1 cellular context compared by ENCODE assay signal in the genomic region with DNA sequence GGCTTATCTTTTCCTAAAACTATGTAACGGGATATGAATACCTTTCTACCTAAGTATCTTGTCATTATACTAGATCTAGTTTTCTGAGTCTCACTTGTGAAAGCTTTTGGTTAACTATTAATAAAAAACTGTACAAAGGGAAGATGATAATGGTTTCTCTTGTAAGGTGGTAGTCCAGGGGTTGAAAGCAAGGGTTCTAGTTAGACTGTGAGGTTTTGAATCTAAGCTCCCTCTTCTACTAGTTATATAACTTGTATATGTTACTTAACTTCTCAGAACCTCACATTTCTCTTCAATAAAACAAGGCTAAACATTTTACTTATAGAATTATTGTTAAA.
TF ChIP-seq lines count a peak whose summit lies in the region.

No MANE protein-coding gene starts in this region.

TF ChIP-seq in A549, 52 proteins besides CTCF, POLR2A, EP300 and RAD21 (continued from another document):
- TF ChIP-seq, protein P1, sequence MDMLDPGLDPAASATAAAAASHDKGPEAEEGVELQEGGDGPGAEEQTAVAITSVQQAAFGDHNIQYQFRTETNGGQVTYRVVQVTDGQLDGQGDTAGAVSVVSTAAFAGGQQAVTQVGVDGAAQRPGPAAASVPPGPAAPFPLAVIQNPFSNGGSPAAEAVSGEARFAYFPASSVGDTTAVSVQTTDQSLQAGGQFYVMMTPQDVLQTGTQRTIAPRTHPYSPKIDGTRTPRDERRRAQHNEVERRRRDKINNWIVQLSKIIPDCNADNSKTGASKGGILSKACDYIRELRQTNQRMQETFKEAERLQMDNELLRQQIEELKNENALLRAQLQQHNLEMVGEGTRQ (IDR thresholded peaks at IDR 0.05): no peak
- TF ChIP-seq HOXA7 (CRISPR knock-in tag; IDR thresholded peaks at IDR 0.05): no peak
- TF ChIP-seq MAZ (IDR thresholded peaks at IDR 0.05; ENCODE audit: borderline replicate concordance, low read depth, low read length): no peak
- no peak for TF ChIP-seq NFE2L2 (conservative IDR thresholded peaks at IDR 0.05; ENCODE audit: low read length)
